8 cellular contexts compared by ENCODE assay signal in the genomic region with DNA sequence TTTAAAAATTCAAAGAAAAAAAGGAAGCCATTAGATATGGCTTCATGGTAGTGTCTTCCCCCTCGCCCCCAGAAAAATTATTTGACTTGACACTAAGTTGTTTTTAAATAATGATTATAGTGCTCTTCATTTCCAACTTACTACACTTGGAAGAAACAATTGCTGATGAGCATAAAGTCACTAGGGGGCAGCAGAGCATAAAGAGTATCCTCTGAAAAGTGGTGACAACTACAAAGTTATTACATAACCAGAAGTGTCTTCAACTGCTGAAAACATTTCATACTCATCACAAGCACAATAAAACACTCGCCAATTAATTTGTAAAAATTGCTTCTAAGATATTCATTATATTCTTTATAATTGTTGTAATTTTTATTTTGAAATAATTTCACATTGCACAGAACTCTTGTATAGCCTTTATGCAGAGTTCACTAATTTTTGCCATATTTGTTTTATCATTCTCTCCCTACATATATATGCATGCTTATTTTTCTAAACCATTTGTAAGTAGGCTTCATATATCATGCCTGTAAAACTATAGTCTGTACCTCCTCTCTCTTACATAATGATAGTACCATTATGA. TPM values are rescaled to one million over a fixed set of nuclear protein-coding genes. Genes with fewer than 3 reads are reported as not detected.
DNase-seq lines count a peak whose midpoint lies in the region; ATAC-seq and TF ChIP-seq lines count a peak whose summit lies in the region.

No MANE protein-coding gene starts in this region.

- POLR2A ChIA-PET in Panc1 (lab: Charles Lee), result no interaction called here

- H3K4me1 ChIP-seq in Panc1 (ENCODE audit: control insufficient read depth, insufficient read depth, low read length) (no peaks in the 10 kb centered on the region), psoas muscle (no peaks in the 10 kb centered on the region)

- ATAC-seq in GM18861 (IDR thresholded peaks at IDR 0.05; ENCODE audit: unreplicated experiment) (peak; percentile 71), Panc1 (peak; percentile 79; the same call in 1 of the 2 replicates), psoas muscle (peak; percentile 62 to 88 (median 74)), GM18909 (IDR thresholded peaks at IDR 0.05; ENCODE audit: poor library complexity, unreplicated experiment) (no peak)

- in situ Hi-C loops in Panc1 (cut with HindIII; ENCODE audit: low pct_unique_long_range_greater_than_20kb, low sequenced_read_pairs), result no loop called here

- no peaks in the 10 kb centered on the region for H3K9me3 Mint-ChIP-seq in activated naive CD4-positive, alpha-beta T cell treated with anti-CD3 and anti-CD28 coated beads, Interleukin-2, amount 10 ng/mL, durations not matched to agents 7 days and 5 days
- H3K9me3 Mint-ChIP-seq in glutamatergic neuron (ENCODE audit: unreplicated experiment), result peaks cover 2% of the 10 kb centered on the region

- H3K27ac ChIP-seq in Panc1 (ENCODE audit: low read length), result no peak overlapping the region
- no peak overlapping the region for H3K27ac ChIP-seq in psoas muscle

- H3K9me3 ChIP-seq in Panc1 (ENCODE audit: control insufficient read depth, insufficient read depth, low read depth, low read length), result no peaks in the 10 kb centered on the region
- H3K9me3 ChIP-seq in psoas muscle, result no peaks in the 10 kb centered on the region

- peak; percentile 76 for DNase-seq in AG20443 (ENCODE audit: low spot score)
- peak; percentile 84 for DNase-seq in Kasumi-1 (lab: John Stamatoyannopoulos, UW)
- DNase-seq in Panc1 (ENCODE audit: low read depth, low spot score), result no peak
- peak; percentile 71 for DNase-seq in activated naive CD4-positive, alpha-beta T cell treated with anti-CD3 and anti-CD28 coated beads, Interleukin-2, amount 10 ng/mL, durations not matched to agents 7 days and 5 days
- DNase-seq in glutamatergic neuron, result no peak
- no peak for DNase-seq in psoas muscle

- no peak overlapping the region for H3K4me3 ChIP-seq in Panc1 (ENCODE audit: low read depth in 2 of 2, low read length in 2 of 2)
- no peak overlapping the region for H3K4me3 ChIP-seq in psoas muscle

- no peaks in the 10 kb centered on the region for H3K36me3 ChIP-seq in Panc1 (ENCODE audit: control insufficient read depth, insufficient read depth, low read length)
- H3K36me3 ChIP-seq in psoas muscle (ENCODE audit: insufficient read depth in 1 of 2, low read depth in 1 of 2), result no peaks in the 10 kb centered on the region

- no peak overlapping the region for H3K4me3 Mint-ChIP-seq in activated naive CD4-positive, alpha-beta T cell treated with anti-CD3 and anti-CD28 coated beads, Interleukin-2, amount 10 ng/mL, durations not matched to agents 7 days and 5 days
- no peak overlapping the region for H3K4me3 Mint-ChIP-seq in glutamatergic neuron (ENCODE audit: unreplicated experiment)

- H3K4me1 Mint-ChIP-seq in activated naive CD4-positive, alpha-beta T cell treated with anti-CD3 and anti-CD28 coated beads, Interleukin-2, amount 10 ng/mL, durations not matched to agents 7 days and 5 days, result no peaks in the 10 kb centered on the region
- H3K4me1 Mint-ChIP-seq in glutamatergic neuron (ENCODE audit: low read depth, unreplicated experiment), result no peaks in the 10 kb centered on the region

- H3K36me3 Mint-ChIP-seq in activated naive CD4-positive, alpha-beta T cell treated with anti-CD3 and anti-CD28 coated beads, Interleukin-2, amount 10 ng/mL, durations not matched to agents 7 days and 5 days, result no peaks in the 10 kb centered on the region
- H3K36me3 Mint-ChIP-seq in glutamatergic neuron (ENCODE audit: unreplicated experiment), result no peaks in the 10 kb centered on the region

- intact Hi-C loops in Panc1 (cut with micrococcal nuclease; ENCODE audit: unreplicated experiment) (loop anchor here (1.0 kb wide), 1 partner anchor 89 kb away; no protein-coding TSS in a partner anchor), psoas muscle (cut with DNase I) (loop anchor here (1.0 to 10.0 kb wide), 4 partner anchors 54 to 404 kb away; a partner anchor contains a TSS)

- H3K27me3 ChIP-seq in Panc1 (ENCODE audit: control insufficient read depth, insufficient read depth, low read length), result no peaks in the 10 kb centered on the region
- H3K27me3 ChIP-seq in psoas muscle (ENCODE audit: insufficient read depth in 3 of 3, low read length in 2 of 3), result no peaks in the 10 kb centered on the region

- no peaks in the 10 kb centered on the region for H3K27me3 Mint-ChIP-seq in activated naive CD4-positive, alpha-beta T cell treated with anti-CD3 and anti-CD28 coated beads, Interleukin-2, amount 10 ng/mL, durations not matched to agents 7 days and 5 days
- H3K27me3 Mint-ChIP-seq in glutamatergic neuron (ENCODE audit: unreplicated experiment), result no peaks in the 10 kb centered on the region

- CTCF ChIA-PET in Panc1 (lab: Charles Lee), result no interaction called here
- CTCF ChIA-PET in activated naive CD4-positive, alpha-beta T cell treated with anti-CD3 and anti-CD28 coated beads, Interleukin-2, amount 10 ng/mL, durations not matched to agents 7 days and 5 days (lab: Charles Lee), result interaction anchor here (0.8 to 2.5 kb wide), 6 partner anchors 76 to 117 kb away, joined by 3 to 16 read pairs (median 5); a partner anchor contains a TSS

- no peak overlapping the region for H3K27ac Mint-ChIP-seq in activated naive CD4-positive, alpha-beta T cell treated with anti-CD3 and anti-CD28 coated beads, Interleukin-2, amount 10 ng/mL, durations not matched to agents 7 days and 5 days
- no peak overlapping the region for H3K27ac Mint-ChIP-seq in glutamatergic neuron (ENCODE audit: unreplicated experiment)

- TF ChIP-seq CTCF in Panc1 (IDR thresholded peaks at IDR 0.05) (peak; percentile 83; the same call in 1 of the 2 replicates), glutamatergic neuron (IDR thresholded peaks at IDR 0.05; ENCODE audit: partially characterized antibody, unreplicated experiment) (peak; percentile 80), psoas muscle (IDR thresholded peaks at IDR 0.05) (peak; percentile 91)

- 3 to 6% (median 3%) methylated on average over 2 of the region's 2 CpGs for WGBS in psoas muscle, 3 donors

- no TSS peak for BruUV-seq in Panc1 (replicated peaks; lab: Mats Ljungman, UMichigan)

RNA-seq across cellular contexts. Expression of a gene that starts 54.9 kb away (rescaled TPM):
- 23.2 TPM for total RNA-seq in Panc1 (2021; ENCODE audit: unreplicated experiment)
- polyA plus RNA-seq in Panc1 (2012; ENCODE audit: insufficient read length), result 12.4 TPM
- 34.5 TPM for total RNA-seq in glutamatergic neuron (ENCODE audit: unreplicated experiment)
- 10 to 100 TPM; 14.1 to 26.8 (median 20.4) TPM for total RNA-seq in psoas muscle
- 1 to 10 TPM; 4.4 to 7.9 (median 5.1) TPM for polyA plus RNA-seq in psoas muscle

Comparison
In these comparisons a context has a peak if more than half of its experiments do, and no peak if none do; other contexts are left out.
1. DNase-seq: peak in AG20443 (single experiment), Kasumi-1 (2 of 2) and activated naive CD4-positive, alpha-beta T cell treated with anti-CD3 and anti-CD28 coated beads, Interleukin-2, amount 10 ng/mL, durations not matched to agents 7 days and 5 days (single experiment); none in Panc1 (single experiment), glutamatergic neuron (single experiment) and psoas muscle (0 of 2).
2. Peak in every context shown above with its lines, with median percentiles within 50 percentile points of each other: CTCF ChIP-seq.